ENCODE assay signal across 8 cellular contexts in genomic region chr3:71725279-71725991, GRCh38.
DNase-seq lines count a peak whose midpoint lies in the region; ATAC-seq lines count a peak whose summit lies in the region.

Gene EIF4E3, minus strand, starts transcription at chr3:71725402. Its CDS starts 35 bp downstream, at chr3:71725367.

- peaks cover 81% of the 10 kb centered on the region for H3K4me1 Mint-ChIP-seq in central memory CD8-positive, alpha-beta T cell

- H3K27me3 Mint-ChIP-seq in central memory CD8-positive, alpha-beta T cell: no peaks in the 10 kb centered on the region

- H3K4me3 Mint-ChIP-seq in central memory CD8-positive, alpha-beta T cell: peak within 1 kb of the TSS; percentile 93

- ATAC-seq in HG03025 (IDR thresholded peaks at IDR 0.05; ENCODE audit: low FRiP score, unreplicated experiment) (peak; percentile 41), GM18519 (IDR thresholded peaks at IDR 0.05; ENCODE audit: low FRiP score, unreplicated experiment) (no peak)
- ATAC-seq in central memory CD8-positive, alpha-beta T cell (replicated peaks; ENCODE audit: extremely low read depth, poor library complexity, severe bottlenecking): peak; percentile 26

- DNase-seq in NCI-H1436 (lab: John Stamatoyannopoulos, UW) (peak; percentile 1), NCI-H1436 treated with DMSO at 0.1 percent for 48 hours (lab: John Stamatoyannopoulos, UW) (no peak), T-helper 22 cell (ENCODE audit: low read depth) (peak; percentile 25), kidney tubule cell (ENCODE audit: low spot score) (peak; percentile 51)
- DNase-seq in central memory CD8-positive, alpha-beta T cell (ENCODE audit: low spot score in 2 of 2): no peak
- peak; percentile 16 for DNase-seq in stimulated activated CD4-positive, alpha-beta T cell treated with anti-CD3 and anti-CD28 coated beads, Interleukin-1b, Interleukin-23, amount 100 ng/mL, for 48 hours

- H3K9me3 Mint-ChIP-seq in central memory CD8-positive, alpha-beta T cell: no peaks in the 10 kb centered on the region

- H3K27ac Mint-ChIP-seq in central memory CD8-positive, alpha-beta T cell (ENCODE audit: low read depth): peak within 1 kb of the TSS; percentile 79

- H3K36me3 Mint-ChIP-seq in central memory CD8-positive, alpha-beta T cell (ENCODE audit: insufficient read depth): peaks cover 16% of the 10 kb centered on the region

Comparison
In these comparisons a context has a peak if more than half of its experiments do, and no peak if none do; other contexts are left out.
1. DNase-seq: peak in NCI-H1436 (single experiment), T-helper 22 cell (single experiment), kidney tubule cell (single experiment) and stimulated activated CD4-positive, alpha-beta T cell treated with anti-CD3 and anti-CD28 coated beads, Interleukin-1b, Interleukin-23, amount 100 ng/mL, for 48 hours (single experiment); none in NCI-H1436 treated with DMSO at 0.1 percent for 48 hours (single experiment) and central memory CD8-positive, alpha-beta T cell (0 of 2).